Comparison of ENCODE assay signal across 15 cellular contexts in the genomic region with DNA sequence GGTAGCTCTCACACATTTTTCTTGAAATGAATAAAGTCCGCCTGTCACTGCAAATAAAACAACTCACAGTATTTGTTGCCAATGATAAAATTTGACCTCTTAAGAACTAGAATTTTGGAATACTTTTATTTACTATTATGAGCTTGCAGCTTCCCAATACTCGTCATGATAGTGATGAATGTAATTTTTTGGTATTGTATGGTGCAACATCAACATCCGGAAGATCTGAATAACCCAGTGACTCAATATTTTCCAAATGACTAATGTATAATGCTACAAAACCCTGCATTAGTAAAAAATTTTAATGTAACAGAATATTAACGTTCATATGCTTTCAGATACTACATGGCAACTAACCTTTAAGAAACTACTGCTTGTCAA.
DNase-seq lines count a peak whose midpoint lies in the region; ATAC-seq and TF ChIP-seq lines count a peak whose summit lies in the region.
"Had no signal": no experiment of that assay in that cellular context is flagged by ENCODE, and none has a peak within 500 bp of the region (broad histone marks: within the 10 kb centered on the region; RNA-seq: fewer than 3 reads in every experiment).

No MANE protein-coding gene starts in this region.

- H3K36me3 Mint-ChIP-seq in activated naive CD8-positive, alpha-beta T cell treated with anti-CD3 and anti-CD28 coated beads for 36 hours, result no peaks in the 10 kb centered on the region

- no peaks in the 10 kb centered on the region for H3K4me1 Mint-ChIP-seq in activated naive CD8-positive, alpha-beta T cell treated with anti-CD3 and anti-CD28 coated beads for 36 hours

- no peak overlapping the region for H3K4me3 Mint-ChIP-seq in activated naive CD8-positive, alpha-beta T cell treated with anti-CD3 and anti-CD28 coated beads for 36 hours

- ATAC-seq in aorta (ENCODE audit: low FRiP score), result no peak
- ATAC-seq: lower lobe of right lung had no signal

- no peak overlapping the region for H3K27ac Mint-ChIP-seq in activated naive CD8-positive, alpha-beta T cell treated with anti-CD3 and anti-CD28 coated beads for 36 hours
- H3K27ac Mint-ChIP-seq: progenitor cell of endocrine pancreas had no signal

- H3K27ac ChIP-seq in aorta (ENCODE audit: low read depth in 1 of 2, low read length in 2 of 2), result no peak overlapping the region
- H3K27ac ChIP-seq: BLaER1, lower lobe of right lung, SJCRH30 had no signal

- no peaks in the 10 kb centered on the region for H3K36me3 ChIP-seq in aorta (ENCODE audit: control insufficient read depth in 1 of 2, insufficient read depth in 2 of 2, low read length in 1 of 2)
- H3K36me3 ChIP-seq: BLaER1, lower lobe of right lung, SJCRH30 had no signal

- 28 to 46% methylated on average over 4 of the region's 4 CpGs for WGBS in aorta, 2 donors

- intact Hi-C loops in aorta (cut with DNase I), result no loop called here

- H3K4me3 ChIP-seq in aorta (ENCODE audit: low read length in 2 of 2), result no peak overlapping the region
- H3K4me3 ChIP-seq: BLaER1, lower lobe of right lung, SJCRH30 had no signal

- DNase-seq in AG09319 (ENCODE audit: extremely low read depth, low read depth) (peak; percentile 49), LHCN-M2 (ENCODE audit: low read depth) (peak; percentile 85), amniotic stem cell (lab: John Stamatoyannopoulos, UW) (peak; percentile 80), glomerular endothelial cell (ENCODE audit: extremely low read depth, low read depth, low spot score) (peak; percentile 72), aorta (no peak), HuH-7 (ENCODE audit: low spot score) (no peak), anterior cingulate cortex (lab: John Stamatoyannopoulos, UW) (no peak)
- DNase-seq in activated naive CD8-positive, alpha-beta T cell treated with anti-CD3 and anti-CD28 coated beads for 36 hours, result no peak
- DNase-seq: activated CD4-positive, alpha-beta T cell treated with anti-CD3 and anti-CD28 coated beads for 48 hours; activated effector memory CD4-positive, alpha-beta T cell treated with anti-CD3 and anti-CD28 coated beads, Interleukin-2, amount 50 U/mL, for 16 hours; H7; lower lobe of right lung; SJCRH30 had no signal

- H3K27me3 Mint-ChIP-seq in activated naive CD8-positive, alpha-beta T cell treated with anti-CD3 and anti-CD28 coated beads for 36 hours, result peaks cover 9% of the 10 kb centered on the region
- H3K27me3 Mint-ChIP-seq: progenitor cell of endocrine pancreas had no signal

- no peak for TF ChIP-seq CTCF in AG09319 (IDR thresholded peaks at IDR 0.05; ENCODE audit: low read depth, low read length)

- peaks cover 3% of the 10 kb centered on the region for H3K9me3 ChIP-seq in aorta (ENCODE audit: control insufficient read depth, low read length)
- H3K9me3 ChIP-seq: lower lobe of right lung had no signal

- H3K27me3 ChIP-seq in aorta (ENCODE audit: control insufficient read depth in 1 of 2, insufficient read depth in 2 of 2, low read length in 1 of 2), result no peaks in the 10 kb centered on the region
- H3K27me3 ChIP-seq: BLaER1, SJCRH30 had no signal

- no peaks in the 10 kb centered on the region for H3K9me3 Mint-ChIP-seq in activated naive CD8-positive, alpha-beta T cell treated with anti-CD3 and anti-CD28 coated beads for 36 hours

- H3K4me1 ChIP-seq in aorta (ENCODE audit: control insufficient read depth in 1 of 2, insufficient read depth in 2 of 2, low read length in 2 of 2), result no peaks in the 10 kb centered on the region
- H3K4me1 ChIP-seq: lower lobe of right lung had no signal

Comparison
In these comparisons a context has a peak if more than half of its experiments do, and no peak if none do; other contexts are left out.
1. DNase-seq: peak in AG09319 (single experiment), LHCN-M2 (single experiment), amniotic stem cell (single experiment) and glomerular endothelial cell (single experiment); none in activated naive CD8-positive, alpha-beta T cell treated with anti-CD3 and anti-CD28 coated beads for 36 hours (single experiment), aorta (0 of 2), HuH-7 (single experiment) and anterior cingulate cortex (0 of 58).